Comparison of ENCODE assay signal across 3 cellular contexts in the genomic region with DNA sequence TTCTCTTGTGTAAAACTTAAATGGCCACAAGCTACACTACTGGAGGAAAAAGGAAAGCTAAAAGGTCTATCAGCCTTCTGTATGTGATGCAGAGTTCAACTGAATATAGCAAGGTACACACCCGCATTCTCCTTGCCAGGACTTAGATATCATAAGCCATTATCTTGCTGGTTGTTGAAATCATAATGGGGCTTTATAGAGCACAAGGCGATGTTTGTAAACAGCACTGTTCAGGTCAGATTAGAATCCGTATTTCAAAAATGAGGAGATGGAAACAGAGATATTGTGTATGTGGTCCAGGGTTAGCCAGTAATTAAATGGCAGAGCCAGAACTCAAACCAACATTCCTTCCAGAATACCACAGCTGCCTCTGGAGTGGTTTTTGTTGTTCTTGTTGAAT. TPM values are rescaled to one million over a fixed set of nuclear protein-coding genes. Genes with fewer than 3 reads are reported as not detected.
"Had no signal": no experiment of that assay in that cellular context is flagged by ENCODE, and none has a peak within 500 bp of the region (broad histone marks: within the 10 kb centered on the region; RNA-seq: fewer than 3 reads in every experiment).

No MANE protein-coding gene starts in this region.

RNA-seq across cellular contexts. Expression of a gene that starts 2.6 kb away (rescaled TPM):
- total RNA-seq: LHCN-M2, MCF 10A, RPMI7951 had no signal
